In genomic region chr16:31074073-31074813, GRCh38 we compare ENCODE assay signal across 1 cellular context.
TF ChIP-seq lines count a peak whose summit lies in the region.

TSS of gene ZNF646 (plus strand) at chr16:31074422. CDS start at chr16:31076325, 1,903 bp downstream.
TSS of gene ZNF668 (minus strand) at chr16:31074240. CDS start at chr16:31064459, 9,781 bp downstream.

TF ChIP-seq in GM23338, 12 proteins besides CTCF, POLR2A, EP300 and RAD21:
- peak; percentile 89 for TF ChIP-seq CREB1 (CRISPR knock-in tag; IDR thresholded peaks at IDR 0.05; ENCODE audit: low read depth)
- TF ChIP-seq ETS1 (IDR thresholded peaks at IDR 0.05): peak; percentile 88
- TF ChIP-seq JUNB (IDR thresholded peaks at IDR 0.05; ENCODE audit: unreplicated experiment): no peak
- TF ChIP-seq ZNF114 (CRISPR knock-in tag; IDR thresholded peaks at IDR 0.05): no peak
- no peak for TF ChIP-seq STAT1 (IDR thresholded peaks at IDR 0.05; ENCODE audit: unreplicated experiment)
- TF ChIP-seq EZH2 (IDR thresholded peaks at IDR 0.05; ENCODE audit: low read depth, unreplicated experiment): no peak
- TF ChIP-seq, protein P1, sequence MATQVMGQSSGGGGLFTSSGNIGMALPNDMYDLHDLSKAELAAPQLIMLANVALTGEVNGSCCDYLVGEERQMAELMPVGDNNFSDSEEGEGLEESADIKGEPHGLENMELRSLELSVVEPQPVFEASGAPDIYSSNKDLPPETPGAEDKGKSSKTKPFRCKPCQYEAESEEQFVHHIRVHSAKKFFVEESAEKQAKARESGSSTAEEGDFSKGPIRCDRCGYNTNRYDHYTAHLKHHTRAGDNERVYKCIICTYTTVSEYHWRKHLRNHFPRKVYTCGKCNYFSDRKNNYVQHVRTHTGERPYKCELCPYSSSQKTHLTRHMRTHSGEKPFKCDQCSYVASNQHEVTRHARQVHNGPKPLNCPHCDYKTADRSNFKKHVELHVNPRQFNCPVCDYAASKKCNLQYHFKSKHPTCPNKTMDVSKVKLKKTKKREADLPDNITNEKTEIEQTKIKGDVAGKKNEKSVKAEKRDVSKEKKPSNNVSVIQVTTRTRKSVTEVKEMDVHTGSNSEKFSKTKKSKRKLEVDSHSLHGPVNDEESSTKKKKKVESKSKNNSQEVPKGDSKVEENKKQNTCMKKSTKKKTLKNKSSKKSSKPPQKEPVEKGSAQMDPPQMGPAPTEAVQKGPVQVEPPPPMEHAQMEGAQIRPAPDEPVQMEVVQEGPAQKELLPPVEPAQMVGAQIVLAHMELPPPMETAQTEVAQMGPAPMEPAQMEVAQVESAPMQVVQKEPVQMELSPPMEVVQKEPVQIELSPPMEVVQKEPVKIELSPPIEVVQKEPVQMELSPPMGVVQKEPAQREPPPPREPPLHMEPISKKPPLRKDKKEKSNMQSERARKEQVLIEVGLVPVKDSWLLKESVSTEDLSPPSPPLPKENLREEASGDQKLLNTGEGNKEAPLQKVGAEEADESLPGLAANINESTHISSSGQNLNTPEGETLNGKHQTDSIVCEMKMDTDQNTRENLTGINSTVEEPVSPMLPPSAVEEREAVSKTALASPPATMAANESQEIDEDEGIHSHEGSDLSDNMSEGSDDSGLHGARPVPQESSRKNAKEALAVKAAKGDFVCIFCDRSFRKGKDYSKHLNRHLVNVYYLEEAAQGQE (IDR thresholded peaks at IDR 0.05; ENCODE audit: unreplicated experiment): no peak
- TF ChIP-seq NANOG (IDR thresholded peaks at IDR 0.05; ENCODE audit: borderline replicate concordance): no peak
- peak; percentile 68; the same call in 1 of the 2 replicates for TF ChIP-seq POLR2AphosphoS5 (IDR thresholded peaks at IDR 0.05; ENCODE audit: low read depth)
- no peak for TF ChIP-seq EZH2phosphoT487 (IDR thresholded peaks at IDR 0.05; ENCODE audit: unreplicated experiment)
- TF ChIP-seq ZNF331 (CRISPR knock-in tag; IDR thresholded peaks at IDR 0.05; ENCODE audit: low read depth): no peak
- no peak for TF ChIP-seq ZNF462 (CRISPR knock-in tag; IDR thresholded peaks at IDR 0.05)
TF ChIP-seq in GM23338: peak in this region for 3.
